Comparison of ENCODE assay signal across 1 cellular context in the genomic region with DNA sequence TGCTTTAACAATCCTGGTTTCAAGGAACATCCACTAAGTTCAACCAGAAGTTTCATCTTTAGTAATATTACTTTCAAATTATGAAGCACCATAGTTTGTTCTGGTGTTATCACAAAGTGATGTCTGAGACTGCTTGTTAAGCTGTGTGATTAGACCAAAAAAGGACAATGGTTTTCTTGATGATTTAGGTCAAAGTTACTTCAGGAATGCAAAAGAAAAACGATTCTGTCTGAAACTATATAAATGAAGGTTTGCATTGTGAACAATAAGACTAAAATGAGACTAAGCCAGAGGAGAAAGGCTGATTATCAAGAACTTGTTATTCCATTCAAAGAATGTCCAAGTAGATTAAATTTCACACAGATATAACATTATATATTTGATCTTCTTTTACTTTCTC.
TF ChIP-seq lines count a peak whose summit lies in the region.

No MANE protein-coding gene starts in this region.

TF ChIP-seq in SK-N-SH, 30 proteins besides CTCF, POLR2A, EP300 and RAD21:
- TF ChIP-seq, protein P1, sequence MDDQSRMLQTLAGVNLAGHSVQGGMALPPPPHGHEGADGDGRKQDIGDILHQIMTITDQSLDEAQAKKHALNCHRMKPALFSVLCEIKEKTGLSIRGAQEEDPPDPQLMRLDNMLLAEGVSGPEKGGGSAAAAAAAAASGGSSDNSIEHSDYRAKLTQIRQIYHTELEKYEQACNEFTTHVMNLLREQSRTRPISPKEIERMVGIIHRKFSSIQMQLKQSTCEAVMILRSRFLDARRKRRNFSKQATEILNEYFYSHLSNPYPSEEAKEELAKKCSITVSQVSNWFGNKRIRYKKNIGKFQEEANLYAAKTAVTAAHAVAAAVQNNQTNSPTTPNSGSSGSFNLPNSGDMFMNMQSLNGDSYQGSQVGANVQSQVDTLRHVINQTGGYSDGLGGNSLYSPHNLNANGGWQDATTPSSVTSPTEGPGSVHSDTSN (IDR thresholded peaks at IDR 0.05) = peak; percentile 7; the same call in 1 of the 2 replicates
- no peak for TF ChIP-seq NFIC (IDR thresholded peaks at IDR 0.05; ENCODE audit: borderline replicate concordance)
